ENCODE assay signal across 8 cellular contexts in genomic region chr5:66144074-66144798, GRCh38. TPM values are rescaled to one million over a fixed set of nuclear protein-coding genes. Genes with fewer than 3 reads are reported as not detected.
DNase-seq lines count a peak whose midpoint lies in the region; ATAC-seq and TF ChIP-seq lines count a peak whose summit lies in the region.

A gene with protein sequence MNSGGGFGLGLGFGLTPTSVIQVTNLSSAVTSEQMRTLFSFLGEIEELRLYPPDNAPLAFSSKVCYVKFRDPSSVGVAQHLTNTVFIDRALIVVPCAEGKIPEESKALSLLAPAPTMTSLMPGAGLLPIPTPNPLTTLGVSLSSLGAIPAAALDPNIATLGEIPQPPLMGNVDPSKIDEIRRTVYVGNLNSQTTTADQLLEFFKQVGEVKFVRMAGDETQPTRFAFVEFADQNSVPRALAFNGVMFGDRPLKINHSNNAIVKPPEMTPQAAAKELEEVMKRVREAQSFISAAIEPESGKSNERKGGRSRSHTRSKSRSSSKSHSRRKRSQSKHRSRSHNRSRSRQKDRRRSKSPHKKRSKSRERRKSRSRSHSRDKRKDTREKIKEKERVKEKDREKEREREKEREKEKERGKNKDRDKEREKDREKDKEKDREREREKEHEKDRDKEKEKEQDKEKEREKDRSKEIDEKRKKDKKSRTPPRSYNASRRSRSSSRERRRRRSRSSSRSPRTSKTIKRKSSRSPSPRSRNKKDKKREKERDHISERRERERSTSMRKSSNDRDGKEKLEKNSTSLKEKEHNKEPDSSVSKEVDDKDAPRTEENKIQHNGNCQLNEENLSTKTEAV (plus strand): TSS chr5:66144300. CDS start chr5:66144377, 77 bp downstream.

- no peak for TF ChIP-seq RAD21 in IMR-90 (IDR thresholded peaks at IDR 0.05; ENCODE audit: low read length)

- peak within 1 kb of the TSS; percentile 93 for H3K4me3 ChIP-seq in IMR-90 (ENCODE audit: insufficient read depth, low read depth, low read length)
- peak within 1 kb of the TSS; percentile 86 for H3K4me3 ChIP-seq in epithelial cell of esophagus (ENCODE audit: low read length)
- H3K4me3 ChIP-seq in mononuclear cell (ENCODE audit: low read length): peak within 1 kb of the TSS; percentile 96

- H2BK20ac ChIP-seq in IMR-90 (ENCODE audit: low read depth, low read length): no peak within 1 kb of the TSS

- TF ChIP-seq CTCF in IMR-90 (conservative IDR thresholded peaks at IDR 0.05; ENCODE audit: low read depth, low read length) (no peak), epithelial cell of esophagus (IDR thresholded peaks at IDR 0.05; ENCODE audit: insufficient read depth, low read depth, low read length, missing control alignments) (no peak)

- H4K91ac ChIP-seq in IMR-90 (ENCODE audit: insufficient read depth, low read depth, low read length): peak within 1 kb of the TSS; percentile 86

- H3K23ac ChIP-seq in IMR-90 (ENCODE audit: low read depth, low read length): peak within 1 kb of the TSS; percentile 90

- peak within 1 kb of the TSS; percentile 52; the same call in 1 of the 3 replicates for H2BK15ac ChIP-seq in IMR-90 (ENCODE audit: low read depth, low read length)

- H4K8ac ChIP-seq in IMR-90 (ENCODE audit: low read depth in 2 of 2, low read length in 2 of 2): peak within 1 kb of the TSS; percentile 95 to 97

- H3K27ac ChIP-seq in IMR-90 (ENCODE audit: insufficient read depth, low read length): peak within 1 kb of the TSS; percentile 79

- H3K56ac ChIP-seq in IMR-90 (ENCODE audit: extremely low read depth, insufficient read depth, low read length): peak within 1 kb of the TSS; percentile 94

- peak within 1 kb of the TSS; percentile 75 for H2BK120ac ChIP-seq in IMR-90 (ENCODE audit: low read depth, low read length)

- intact Hi-C loops in IMR-90 (cut with micrococcal nuclease): loop anchor here (2.0 to 10.0 kb wide), 3 partner anchors 217 to 519 kb away; partner anchors contain the start of genes ERBIN, NLN, SGTB and SHLD3

- H2BK5ac ChIP-seq in IMR-90 (ENCODE audit: low read depth, low read length, poor library complexity, severe bottlenecking): peak within 1 kb of the TSS; percentile 79

- H3K79me1 ChIP-seq in IMR-90 (ENCODE audit: low read depth in 1 of 2, low read length in 2 of 2): peaks cover 0 to 15% of the 10 kb centered on the region in 2 experiments; a peak in 2 of 4 replicates

- peak within 1 kb of the TSS; percentile 96 for H3K9ac ChIP-seq in IMR-90 (ENCODE audit: low read depth, low read length)

- H3K14ac ChIP-seq in IMR-90 (replicated peaks; ENCODE audit: low read depth, low read length): peak within 1 kb of the TSS; percentile 83

- peak within 1 kb of the TSS; percentile 53 for H2AK5ac ChIP-seq in IMR-90 (ENCODE audit: low read depth, low read length)

- H3K4me1 ChIP-seq in IMR-90 (ENCODE audit: control insufficient read depth, insufficient read depth, low read length): no peaks in the 10 kb centered on the region; the same call in 1 of the 2 replicates
- H3K4me1 ChIP-seq in mononuclear cell (ENCODE audit: insufficient read depth, low read length): peaks cover 16% of the 10 kb centered on the region

- H3K27me3 ChIP-seq in IMR-90 (ENCODE audit: control insufficient read depth, insufficient read depth, low read length) (no peaks in the 10 kb centered on the region), mononuclear cell (ENCODE audit: insufficient read depth, low read length) (no peaks in the 10 kb centered on the region)

- BruUV-seq in IMR-90 (replicated peaks; lab: Mats Ljungman, UMichigan): no TSS peak

- WGBS in IMR-90 (ENCODE audit: extremely low coverage in 2 of 2, insufficient read length in 1 of 2), 2 experiments: 0% methylated on average over 55 of the region's 83 CpGs; no CpG with 5 or more reads in 1 of the 2 experiments

- peak within 1 kb of the TSS; percentile 90 for H3K4ac ChIP-seq in IMR-90 (ENCODE audit: low read depth, low read length)

- TF ChIP-seq POLR2A in IMR-90 (IDR thresholded peaks at IDR 0.05; ENCODE audit: low read depth, low read length): peak; percentile 94

- H2AK9ac ChIP-seq in IMR-90 (replicated peaks; ENCODE audit: low read depth, low read length, poor library complexity): peak within 1 kb of the TSS; percentile 84

- peak within 1 kb of the TSS; percentile 89 for H3K4me2 ChIP-seq in IMR-90 (ENCODE audit: low read depth, low read length)

- H3K9me1 ChIP-seq in IMR-90 (ENCODE audit: insufficient read depth, low read length): no peaks in the 10 kb centered on the region

- CTCF ChIA-PET in IMR-90 (lab: Yijun Ruan, JAX): no interaction called here

- ATAC-seq in GM21529 (IDR thresholded peaks at IDR 0.05; ENCODE audit: unreplicated experiment) (peak; percentile 88), IMR-90 (ENCODE audit: low read depth) (peak; percentile 91)

- peaks cover 8% of the 10 kb centered on the region for H4K20me1 ChIP-seq in IMR-90 (ENCODE audit: insufficient read depth, low read length)

- peak; percentile 89 for DNase-seq in DMS 273 treated with DMSO at 0.1 percent for 48 hours (lab: John Stamatoyannopoulos, UW)
- DNase-seq in IMR-90: peak; percentile 92
- DNase-seq in OCI-M2 (lab: John Stamatoyannopoulos, UW; ENCODE audit: unreplicated experiment): peak; percentile 49
- peak; percentile 77 for DNase-seq in activated T-cell treated with anti-CD3 and anti-CD28 coated beads for 4 hours
- peak; percentile 95 for DNase-seq in epithelial cell of esophagus (ENCODE audit: low read depth)
- DNase-seq in stimulated activated CD8-positive, alpha-beta memory T cell treated with anti-CD3 and anti-CD28 coated beads, Interleukin-2, amount 100 ng/mL, for 48 hours (ENCODE audit: low read depth in 2 of 2): peak; percentile 85 to 87

- POLR2A ChIA-PET in IMR-90 (lab: Charles Lee; ENCODE audit: unreplicated experiment): interaction anchor here (0.5 to 0.9 kb wide), 5 partner anchors 62 to 1250 kb away, joined by 3 to 6 read pairs (median 5); no protein-coding TSS in a partner anchor

- H4K5ac ChIP-seq in IMR-90 (ENCODE audit: low read depth, low read length): peak within 1 kb of the TSS; percentile 86

- H2AFZ ChIP-seq in IMR-90 (replicated peaks; ENCODE audit: low read length, poor library complexity): peak within 1 kb of the TSS; percentile 93

- H3K36me3 ChIP-seq in IMR-90 (ENCODE audit: control insufficient read depth, insufficient read depth, low read length): no peaks in the 10 kb centered on the region

- H3K18ac ChIP-seq in IMR-90 (ENCODE audit: low read depth, low read length): peak within 1 kb of the TSS; percentile 94

- dilution Hi-C loops in IMR-90 (cut with HindIII; ENCODE audit: low sequenced_read_pairs, unreplicated experiment): no loop called here

- no peaks in the 10 kb centered on the region for H3K9me3 ChIP-seq in IMR-90 (ENCODE audit: control insufficient read depth, insufficient read depth, low read length)
- no peaks in the 10 kb centered on the region for H3K9me3 ChIP-seq in mononuclear cell (ENCODE audit: low read depth, low read length)

- in situ Hi-C loops in IMR-90 (cut with MboI; ENCODE audit: low sequenced_read_pairs): no loop called here

TF ChIP-seq in IMR-90, 13 proteins besides CTCF, POLR2A, EP300 and RAD21:
- TF ChIP-seq FOS (IDR thresholded peaks at IDR 0.05; ENCODE audit: low read depth, low read length): no peak
- TF ChIP-seq, protein P1, sequence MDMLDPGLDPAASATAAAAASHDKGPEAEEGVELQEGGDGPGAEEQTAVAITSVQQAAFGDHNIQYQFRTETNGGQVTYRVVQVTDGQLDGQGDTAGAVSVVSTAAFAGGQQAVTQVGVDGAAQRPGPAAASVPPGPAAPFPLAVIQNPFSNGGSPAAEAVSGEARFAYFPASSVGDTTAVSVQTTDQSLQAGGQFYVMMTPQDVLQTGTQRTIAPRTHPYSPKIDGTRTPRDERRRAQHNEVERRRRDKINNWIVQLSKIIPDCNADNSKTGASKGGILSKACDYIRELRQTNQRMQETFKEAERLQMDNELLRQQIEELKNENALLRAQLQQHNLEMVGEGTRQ (IDR thresholded peaks at IDR 0.05; ENCODE audit: low read depth, low read length): peak; percentile 94
- TF ChIP-seq CHD1 (IDR thresholded peaks at IDR 0.05; ENCODE audit: low read depth, low read length): no peak
- TF ChIP-seq CEBPB (IDR thresholded peaks at IDR 0.05; ENCODE audit: low read depth, low read length): peak; percentile 96
- no peak for TF ChIP-seq NFE2L2 (IDR thresholded peaks at IDR 0.05; ENCODE audit: low read depth, low read length)
- TF ChIP-seq SMC3 (IDR thresholded peaks at IDR 0.05; ENCODE audit: low read depth, low read length): no peak
- TF ChIP-seq MAZ (IDR thresholded peaks at IDR 0.05; ENCODE audit: borderline replicate concordance, low read depth, low read length): peak; percentile 46; the same call in 1 of the 2 replicates
- TF ChIP-seq ELK1 (IDR thresholded peaks at IDR 0.05; ENCODE audit: borderline replicate concordance, low read depth, low read length): 0 out of 2 replicates have a peak, but pooled peaks have one; percentile 61
- TF ChIP-seq RFX5 (IDR thresholded peaks at IDR 0.05; ENCODE audit: low read depth, low read length): no peak
- TF ChIP-seq BHLHE40 (IDR thresholded peaks at IDR 0.05; ENCODE audit: low read depth, low read length): peak; percentile 74
- no peak for TF ChIP-seq RCOR1 (IDR thresholded peaks at IDR 0.05; ENCODE audit: insufficient replicate concordance, low read length)

RNA-seq across cellular contexts. Expression of the gene that starts here (rescaled TPM):
- total RNA-seq in IMR-90 (2012; rRNA removed) (36.2 and 80.0 TPM in 2 replicates), mononuclear cell (325 TPM)
- polyA plus RNA-seq in IMR-90 (2012; rRNA removed): 18.0 and 23.0 TPM in 2 replicates
- polyA plus RNA-seq in IMR-90 (2012; cell fraction: cytosol; rRNA removed): 3.3 and 3.9 TPM in 2 replicates
- polyA plus RNA-seq in IMR-90 (2012; cell fraction: nucleus; rRNA removed; ENCODE audit: low replicate concordance): 24.8 and 105 TPM in 2 replicates

Comparison
In these comparisons a context has a peak if more than half of its experiments do, and no peak if none do; other contexts are left out.
1. Peak in every context shown above with its lines: DNase-seq, ATAC-seq, H3K4me3 ChIP-seq and H3K27ac ChIP-seq.